1 cellular context compared by ENCODE assay signal in genomic region chr7:20198295-20198694, GRCh38.
TF ChIP-seq lines count a peak whose summit lies in the region.

No MANE protein-coding gene starts in this region.

TF ChIP-seq in HCT116, 20 proteins besides CTCF, POLR2A, EP300 and RAD21 (continued from another document):
- no peak for TF ChIP-seq YY1 (IDR thresholded peaks at IDR 0.05; ENCODE audit: extremely low read depth, insufficient replicate concordance, low read depth, low read length)
- TF ChIP-seq ELF1 (IDR thresholded peaks at IDR 0.05; ENCODE audit: borderline replicate concordance, low read depth): no peak
- TF ChIP-seq ZNF274 (IDR thresholded peaks at IDR 0.05; ENCODE audit: low read depth, low read length): no peak
- TF ChIP-seq ZBTB33 (IDR thresholded peaks at IDR 0.05; ENCODE audit: extremely low read depth, insufficient replicate concordance, low read length): no peak
- no peak for TF ChIP-seq REST (IDR thresholded peaks at IDR 0.05; ENCODE audit: low read depth)
- no peak for TF ChIP-seq FOSL1 (IDR thresholded peaks at IDR 0.05; ENCODE audit: low read depth)
- no peak for TF ChIP-seq SIN3A (IDR thresholded peaks at IDR 0.05; ENCODE audit: low read depth)
- TF ChIP-seq CBX3 (IDR thresholded peaks at IDR 0.05; ENCODE audit: low read depth): no peak
- no peak for TF ChIP-seq CEBPB (IDR thresholded peaks at IDR 0.05; ENCODE audit: low read depth)
